ENCODE assay signal across 11 cellular contexts in genomic region chr14:39040529-39040928, GRCh38.
"Had no signal": no experiment of that assay in that cellular context is flagged by ENCODE, and none has a peak within 500 bp of the region (broad histone marks: within the 10 kb centered on the region; RNA-seq: fewer than 3 reads in every experiment).

No MANE protein-coding gene starts in this region.

- H3K9me3 ChIP-seq: HAP-1 had no signal

- ATAC-seq: GM23338, HCT116 had no signal

- H3K4me2 ChIP-seq: GM23338 had no signal

- DNase-seq: GM23248, GOT3, H7, H9, HCEC 1CT, HFFc6 had no signal

- H2AFZ ChIP-seq: GM23248, GM23338 had no signal

- H3K9ac ChIP-seq: GM23248 had no signal

- H3K4me3 ChIP-seq: GM23248, GM23338, HAP-1 had no signal

- H3K27ac ChIP-seq: GM23248 had no signal

- FAIRE-seq: H1, H54 had no signal
